ENCODE assay signal across 6 cellular contexts in the genomic region with DNA sequence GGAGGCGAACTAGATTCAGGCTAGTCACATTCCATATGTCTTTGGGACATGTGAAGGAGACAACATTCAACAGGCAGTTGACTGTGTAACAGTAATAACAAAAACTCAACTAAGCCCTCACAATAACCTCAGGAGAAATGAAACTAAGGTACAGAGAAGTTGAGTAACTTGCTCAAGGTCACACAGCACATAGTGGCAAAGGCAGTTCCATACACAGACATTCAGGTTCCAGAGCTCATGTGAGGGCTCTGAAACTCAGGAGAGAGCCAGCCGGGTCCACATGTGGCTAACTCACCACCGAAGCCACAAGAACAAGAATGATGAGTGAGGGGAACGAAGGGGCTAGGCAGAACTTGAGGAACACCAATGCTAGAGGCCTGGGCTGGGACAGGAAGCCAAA. TPM values are rescaled to one million over a fixed set of nuclear protein-coding genes. Genes with fewer than 3 reads are reported as not detected.
"Had no signal": no experiment of that assay in that cellular context is flagged by ENCODE, and none has a peak within 500 bp of the region (broad histone marks: within the 10 kb centered on the region; RNA-seq: fewer than 3 reads in every experiment).

No MANE protein-coding gene starts in this region.

- DNase-seq: H7, HFFc6, IMR-90, KBM-7 had no signal

- H3K9me3 ChIP-seq: HAP-1 had no signal

- H3K36me3 ChIP-seq: HAP-1 had no signal

- H3K4me3 ChIP-seq: HAP-1 had no signal

- H2AFZ ChIP-seq: GM23338 had no signal

RNA-seq across cellular contexts. Expression of a gene that starts 46.3 kb away (rescaled TPM):
- polyA plus RNA-seq: GM23338, IMR-90 had no signal

RNA-seq across cellular contexts. Expression of a gene that starts 53.1 kb away (rescaled TPM):
- polyA plus RNA-seq: GM23338, IMR-90 had no signal
